Comparison of ENCODE assay signal across 21 cellular contexts in genomic region chr4:167114416-167114971, GRCh38.
DNase-seq lines count a peak whose midpoint lies in the region; ATAC-seq, FAIRE-seq and TF ChIP-seq lines count a peak whose summit lies in the region.
"Had no signal": no experiment of that assay in that cellular context is flagged by ENCODE, and none has a peak within 500 bp of the region (broad histone marks: within the 10 kb centered on the region; RNA-seq: fewer than 3 reads in every experiment).

No MANE protein-coding gene starts in this region.

- RAD21 ChIA-PET in GM12878 (lab: Charles Lee; ENCODE audit: unreplicated experiment) = interaction anchor here (0.6 to 1.4 kb wide), 3 partner anchors 15 to 88 kb away, joined by 3 to 4 read pairs (median 3); no protein-coding TSS in a partner anchor

- in situ Hi-C loops in GM12878 (cut with MboI) (no loop called here), gastrocnemius medialis (cut with MboI; ENCODE audit: low sequenced_read_pairs in 4 of 4) (no loop called here)

- SMC1A ChIA-PET in GM12878 (lab: Charles Lee; ENCODE audit: uncharacterized antibody, unreplicated experiment) = interaction anchor here (0.7 to 1.2 kb wide), 5 partner anchors 9 to 120 kb away, joined by 3 to 4 read pairs (median 3); no protein-coding TSS in a partner anchor

- TF ChIP-seq RAD21 in GM12878 (IDR thresholded peaks at IDR 0.05; ENCODE audit: insufficient read depth, low read depth, low read length) = no peak

- WGBS in GM12878 (ENCODE audit: insufficient coverage, insufficient replicate concordance, low lambda C conversion rate, missing lambda C conversion rate) = 0% methylated on average over 4 of the region's 4 CpGs

- H3K9ac ChIP-seq in GM12878 (ENCODE audit: control insufficient read depth, insufficient read depth, low read length) = no peak overlapping the region

- H3K4me3 ChIP-seq in GM12878 = no peak overlapping the region
- H3K4me3 ChIP-seq in gastrocnemius medialis = no peak overlapping the region
- H3K4me3 ChIP-seq in naive thymus-derived CD4-positive, alpha-beta T cell (ENCODE audit: low read length) = no peak overlapping the region
- H3K4me3 ChIP-seq: left lung, MG63, pancreas, spleen, tibial artery had no signal

- no peak for FAIRE-seq in GM12878 (lab: Jason Lieb, UNC)
- FAIRE-seq: GM19239, pancreas had no signal

- no peak overlapping the region for H3K4me3 Mint-ChIP-seq in activated T-cell treated with anti-CD3 and anti-CD28 coated beads, Interleukin-2, amount 50 U/mL, for 24 hours
- no peak overlapping the region for H3K4me3 Mint-ChIP-seq in naive thymus-derived CD4-positive, alpha-beta T cell
- H3K4me3 Mint-ChIP-seq: activated naive CD8-positive, alpha-beta T cell; B cell; stimulated activated effector memory CD8-positive, alpha-beta T cell treated with anti-CD3 and anti-CD28 coated beads, Interleukin-12 subunit alpha, Interleukin-12 subunit beta, amount 100 ng/mL, for 72 hours had no signal

- TF ChIP-seq EP300 in GM12878 (IDR thresholded peaks at IDR 0.05; ENCODE audit: borderline replicate concordance in 1 of 2, control insufficient read depth in 1 of 2, low read depth in 2 of 2, low read length in 2 of 2) = peak in 1 of 2 experiments; percentile 29; a peak in 1 of 4 replicates

- H3K27ac ChIP-seq in GM12878 (ENCODE audit: control insufficient read depth, insufficient read depth) (no peak overlapping the region), gastrocnemius medialis (no peak overlapping the region)
- no peak overlapping the region for H3K27ac ChIP-seq in naive thymus-derived CD4-positive, alpha-beta T cell (ENCODE audit: low read depth, low read length)
- H3K27ac ChIP-seq: left lung, pancreas, spleen, tibial artery had no signal

- no peaks in the 10 kb centered on the region for H4K20me1 ChIP-seq in GM12878 (ENCODE audit: control insufficient read depth, insufficient read depth)

- no peaks in the 10 kb centered on the region for H3K4me1 ChIP-seq in GM12878 (ENCODE audit: control insufficient read depth, insufficient read depth, low read length)
- H3K4me1 ChIP-seq in gastrocnemius medialis = no peaks in the 10 kb centered on the region
- no peaks in the 10 kb centered on the region for H3K4me1 ChIP-seq in naive thymus-derived CD4-positive, alpha-beta T cell (ENCODE audit: control insufficient read depth in 2 of 2, insufficient read depth in 2 of 2, low read length in 2 of 2)
- H3K4me1 ChIP-seq: left lung, pancreas, spleen, tibial artery had no signal

- no TSS peak for BruUV-seq in GM12878 (replicated peaks; lab: Mats Ljungman, UMichigan)

- H3K27me3 ChIP-seq in GM12878 (replicated peaks in 1 of 2; ENCODE audit: control insufficient read depth in 2 of 2, insufficient read depth in 2 of 2, low read length in 1 of 2) (no peaks in the 10 kb centered on the region), gastrocnemius medialis (no peaks in the 10 kb centered on the region)
- no peaks in the 10 kb centered on the region for H3K27me3 ChIP-seq in naive thymus-derived CD4-positive, alpha-beta T cell (ENCODE audit: control insufficient read depth in 2 of 2, insufficient read depth in 2 of 2, low read length in 2 of 2)
- H3K27me3 ChIP-seq: left lung, MG63, pancreas, spleen, tibial artery had no signal

- H3K9me3 Mint-ChIP-seq in activated T-cell treated with anti-CD3 and anti-CD28 coated beads, Interleukin-2, amount 50 U/mL, for 24 hours = peaks cover 6% of the 10 kb centered on the region
- H3K9me3 Mint-ChIP-seq in naive thymus-derived CD4-positive, alpha-beta T cell = peaks cover 0 to 7% (median 0%) of the 10 kb centered on the region in 11 donors

- no peak overlapping the region for H3K4me2 ChIP-seq in GM12878 (ENCODE audit: control insufficient read depth, insufficient read depth)

- DNase-seq in GM12878 (ENCODE audit: low read depth, low spot score) = peak; percentile 8
- peak; percentile 51 for DNase-seq in pons (ENCODE audit: low spot score)
- no peak for DNase-seq in activated T-cell treated with anti-CD3 and anti-CD28 coated beads, Interleukin-2, amount 50 U/mL, for 24 hours
- DNase-seq in gastrocnemius medialis = no peak
- DNase-seq in naive thymus-derived CD4-positive, alpha-beta T cell = no peak
- DNase-seq: activated CD4-positive, alpha-beta T cell treated with anti-CD3 and anti-CD28 coated beads, Interleukin-2, amount 50 U/mL, for 4 hours; activated T-cell treated with anti-CD3 and anti-CD28 coated beads, Interleukin-2, amount 50 U/mL, for 48 hours; Calu3; left lung; MG63; NCI-H1930; NCI-H524 treated with DMSO at 0.1 percent for 48 hours; pancreas; spleen; tibial artery had no signal

- TF ChIP-seq POLR2A in GM12878 (IDR thresholded peaks at IDR 0.05; ENCODE audit: low read depth, low read length) (no peak), gastrocnemius medialis (IDR thresholded peaks at IDR 0.05) (no peak)

- H3K9me3 ChIP-seq in GM12878 (replicated peaks; ENCODE audit: control insufficient read depth, insufficient read depth, low read length) (no peaks in the 10 kb centered on the region), gastrocnemius medialis (no peaks in the 10 kb centered on the region)
- no peaks in the 10 kb centered on the region for H3K9me3 ChIP-seq in naive thymus-derived CD4-positive, alpha-beta T cell (ENCODE audit: control insufficient read depth in 2 of 3, low read length in 3 of 3)
- H3K9me3 ChIP-seq: left lung, pancreas, spleen, tibial artery had no signal

- intact Hi-C loops in GM12878 (cut with micrococcal nuclease; ENCODE audit: unreplicated experiment) = no loop called here
- intact Hi-C loops in gastrocnemius medialis (cut with DNase I; ENCODE audit: low total_unique reads) = no loop called here
- intact Hi-C loops in naive thymus-derived CD4-positive, alpha-beta T cell (cut with micrococcal nuclease) = no loop called here

- POLR2A ChIA-PET in GM12878 (lab: Charles Lee) = interaction anchor here (0.7 kb wide), 1 partner anchor 608 kb away, joined by 3 read pairs; no protein-coding TSS in a partner anchor
- POLR2A ChIA-PET in naive thymus-derived CD4-positive, alpha-beta T cell (lab: Charles Lee) = no interaction called here

- no peak overlapping the region for H2AFZ ChIP-seq in GM12878 (ENCODE audit: control insufficient read depth, low read depth, low read length)

- CTCF ChIA-PET in GM12878 (lab: Yijun Ruan, JAX) = interaction anchor here (0.7 kb wide), 1 partner anchor 15 kb away, joined by 3 read pairs; no protein-coding TSS in a partner anchor
- CTCF ChIA-PET in naive thymus-derived CD4-positive, alpha-beta T cell (lab: Charles Lee) = no interaction called here

- no peak overlapping the region for H3K27ac Mint-ChIP-seq in activated T-cell treated with anti-CD3 and anti-CD28 coated beads, Interleukin-2, amount 50 U/mL, for 24 hours
- H3K27ac Mint-ChIP-seq in naive thymus-derived CD4-positive, alpha-beta T cell = no peak overlapping the region
- H3K27ac Mint-ChIP-seq: activated naive CD8-positive, alpha-beta T cell; B cell; stimulated activated effector memory CD8-positive, alpha-beta T cell treated with anti-CD3 and anti-CD28 coated beads, Interleukin-12 subunit alpha, Interleukin-12 subunit beta, amount 100 ng/mL, for 72 hours had no signal

- TF ChIP-seq CTCF in GM12878 (IDR thresholded peaks at IDR 0.05 in 2 of 3, conservative IDR thresholded peaks at IDR 0.05 in 1 of 3; ENCODE audit: control insufficient read depth in 2 of 3, extremely low read depth in 1 of 3, insufficient read depth in 1 of 3, low read depth in 3 of 3, low read length in 3 of 3) (no peak), gastrocnemius medialis (IDR thresholded peaks at IDR 0.05 in 4 of 5, conservative IDR thresholded peaks at IDR 0.05 in 1 of 5) (no peak)

- no peaks in the 10 kb centered on the region for H3K36me3 ChIP-seq in GM12878 (ENCODE audit: control insufficient read depth in 2 of 2, insufficient read depth in 2 of 2, low read length in 1 of 2)
- H3K36me3 ChIP-seq in gastrocnemius medialis = no peaks in the 10 kb centered on the region
- H3K36me3 ChIP-seq in naive thymus-derived CD4-positive, alpha-beta T cell (ENCODE audit: control insufficient read depth in 2 of 3, insufficient read depth in 3 of 3, low read length in 3 of 3) = no peaks in the 10 kb centered on the region
- H3K36me3 ChIP-seq: left lung, MG63, pancreas, spleen, tibial artery had no signal

- H3K79me2 ChIP-seq in GM12878 (ENCODE audit: control insufficient read depth, insufficient read depth, low read length) = no peaks in the 10 kb centered on the region

- no peaks in the 10 kb centered on the region for H3K36me3 Mint-ChIP-seq in activated T-cell treated with anti-CD3 and anti-CD28 coated beads, Interleukin-2, amount 50 U/mL, for 24 hours (ENCODE audit: low read depth)
- no peaks in the 10 kb centered on the region for H3K36me3 Mint-ChIP-seq in naive thymus-derived CD4-positive, alpha-beta T cell
- H3K36me3 Mint-ChIP-seq: activated naive CD8-positive, alpha-beta T cell; stimulated activated effector memory CD8-positive, alpha-beta T cell treated with anti-CD3 and anti-CD28 coated beads, Interleukin-12 subunit alpha, Interleukin-12 subunit beta, amount 100 ng/mL, for 72 hours had no signal

- no peaks in the 10 kb centered on the region for H3K4me1 Mint-ChIP-seq in activated T-cell treated with anti-CD3 and anti-CD28 coated beads, Interleukin-2, amount 50 U/mL, for 24 hours (ENCODE audit: low read depth)
- no peaks in the 10 kb centered on the region for H3K4me1 Mint-ChIP-seq in naive thymus-derived CD4-positive, alpha-beta T cell
- H3K4me1 Mint-ChIP-seq: B cell; stimulated activated effector memory CD8-positive, alpha-beta T cell treated with anti-CD3 and anti-CD28 coated beads, Interleukin-12 subunit alpha, Interleukin-12 subunit beta, amount 100 ng/mL, for 72 hours had no signal

- ATAC-seq in GM19351 (IDR thresholded peaks at IDR 0.05; ENCODE audit: unreplicated experiment) = peak; percentile 71
- peak; percentile 53 for ATAC-seq in HG03060 (IDR thresholded peaks at IDR 0.05; ENCODE audit: low read depth, unreplicated experiment)
- ATAC-seq in GM12878 = peak; percentile 89
- ATAC-seq in gastrocnemius medialis = no peak
- no peak for ATAC-seq in naive thymus-derived CD4-positive, alpha-beta T cell
- ATAC-seq: left lung; pancreas; stimulated activated effector memory CD8-positive, alpha-beta T cell treated with anti-CD3 and anti-CD28 coated beads, Interleukin-12 subunit alpha, Interleukin-12 subunit beta, amount 100 ng/mL, for 72 hours had no signal

- no peaks in the 10 kb centered on the region for H3K27me3 Mint-ChIP-seq in activated T-cell treated with anti-CD3 and anti-CD28 coated beads, Interleukin-2, amount 50 U/mL, for 24 hours
- H3K27me3 Mint-ChIP-seq in naive thymus-derived CD4-positive, alpha-beta T cell = no peaks in the 10 kb centered on the region
- H3K27me3 Mint-ChIP-seq: activated naive CD8-positive, alpha-beta T cell; B cell had no signal

TF ChIP-seq in GM12878, 131 proteins besides CTCF, POLR2A, EP300 and RAD21 (continues in another document):
- TF ChIP-seq, protein P1, sequence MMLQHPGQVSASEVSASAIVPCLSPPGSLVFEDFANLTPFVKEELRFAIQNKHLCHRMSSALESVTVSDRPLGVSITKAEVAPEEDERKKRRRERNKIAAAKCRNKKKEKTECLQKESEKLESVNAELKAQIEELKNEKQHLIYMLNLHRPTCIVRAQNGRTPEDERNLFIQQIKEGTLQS (IDR thresholded peaks at IDR 0.05; ENCODE audit: borderline replicate concordance, extremely low read depth, low read depth, low read length) = no peak

Comparison
In these comparisons a context has a peak if more than half of its experiments do, and no peak if none do; other contexts are left out.
1. ATAC-seq: peak in GM19351 (single experiment), HG03060 (single experiment) and GM12878 (single experiment); none in gastrocnemius medialis (0 of 2) and naive thymus-derived CD4-positive, alpha-beta T cell (single experiment).
2. DNase-seq: peak in GM12878 (single experiment) and pons (single experiment); none in activated T-cell treated with anti-CD3 and anti-CD28 coated beads, Interleukin-2, amount 50 U/mL, for 24 hours (single experiment), gastrocnemius medialis (0 of 2) and naive thymus-derived CD4-positive, alpha-beta T cell (0 of 9).